ENCODE assay signal across 25 cellular contexts in the genomic region with DNA sequence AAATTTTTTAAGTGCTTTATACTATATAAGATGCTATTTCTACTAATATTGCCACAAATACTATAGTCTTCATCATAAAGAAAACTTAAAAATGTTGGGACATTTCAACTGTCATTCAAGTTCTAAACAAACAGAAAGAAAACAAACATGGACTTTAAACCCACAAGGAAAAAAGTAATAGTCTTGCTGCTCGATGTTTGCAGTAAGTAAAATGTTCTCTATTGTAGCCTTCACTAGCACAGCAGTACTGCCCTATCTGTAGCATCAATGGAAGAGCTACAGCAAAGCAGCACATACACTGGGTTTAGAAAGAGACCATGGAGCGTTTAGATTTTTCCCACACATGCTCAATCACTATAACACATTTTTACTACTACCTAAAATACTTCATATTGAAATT.
"Had no signal": no experiment of that assay in that cellular context is flagged by ENCODE, and none has a peak within 500 bp of the region (broad histone marks: within the 10 kb centered on the region; RNA-seq: fewer than 3 reads in every experiment).

No MANE protein-coding gene starts in this region.

- H3K36me3 ChIP-seq: brain microvascular endothelial cell, colonic mucosa, neural progenitor cell, suprapubic skin, vagina had no signal

- H3K27ac ChIP-seq: brain microvascular endothelial cell, colonic mucosa, foreskin keratinocyte, neural progenitor cell, psoas muscle, skin epidermis, suprapubic skin, vagina, VCaP had no signal

- H3K9me3 ChIP-seq: colonic mucosa, psoas muscle, suprapubic skin, vagina had no signal

- H3K4me3 ChIP-seq: colonic mucosa, neural progenitor cell, psoas muscle, skin epidermis, suprapubic skin, vagina had no signal

- H3K27me3 ChIP-seq: brain microvascular endothelial cell, colonic mucosa, foreskin keratinocyte, neural progenitor cell, suprapubic skin, vagina had no signal

- DNase-seq: activated CD4-positive, alpha-beta T cell treated with anti-CD3 and anti-CD28 coated beads, Interleukin-2, amount 50 U/mL, for 1 hour; activated CD4-positive, CD25-positive, alpha-beta regulatory T cell treated with anti-CD3 and anti-CD28 coated beads, Interleukin-2, amount 50 U/mL, for 72 hours; activated CD8-positive, alpha-beta memory T cell treated with anti-CD3 and anti-CD28 coated beads for 24 hours; activated CD8-positive, alpha-beta memory T cell treated with anti-CD3 and anti-CD28 coated beads, Interleukin-2, amount 50 U/mL, for 48 hours; activated effector memory CD4-positive, alpha-beta T cell treated with Interleukin-2 at 50 U/mL for 16 hours; activated naive CD4-positive, alpha-beta T cell treated with anti-CD3 and anti-CD28 coated beads, Interleukin-2, amount 50 U/mL, for 16 hours; activated T-cell treated with anti-CD3 and anti-CD28 coated beads, Interleukin-2, amount 50 U/mL, for 48 hours; aorta; brain microvascular endothelial cell; central memory CD4-positive, alpha-beta T cell; foreskin keratinocyte; mesenchymal stem cell; naive thymus-derived CD4-positive, alpha-beta T cell; psoas muscle; right cardiac atrium; stimulated activated CD4-positive, alpha-beta T cell treated with anti-CD3 and anti-CD28 coated beads, Interleukin-15, amount 100 ng/mL, for 24 hours; stimulated activated CD4-positive, alpha-beta T cell treated with anti-CD3 and anti-CD28 coated beads, Interleukin-2, amount 100 ng/mL, for 48 hours; stimulated activated naive CD8-positive, alpha-beta T cell treated with anti-CD3 and anti-CD28 coated beads, Interleukin-15, amount 100 ng/mL, for 72 hours; trophoblast cell had no signal

- H3K4me1 ChIP-seq: colonic mucosa, foreskin keratinocyte, psoas muscle, suprapubic skin, vagina had no signal
